Comparison of ENCODE assay signal across 16 cellular contexts in genomic region chr7:108299251-108300014, GRCh38.
A peak's percentile ranks its signal among the peaks of the same experiment; 100 is the strongest.
DNase-seq lines count a peak whose midpoint lies in the region; ATAC-seq and TF ChIP-seq lines count a peak whose summit lies in the region.
"Had no signal": no experiment of that assay in that cellular context is flagged by ENCODE, and none has a peak within 500 bp of the region (broad histone marks: within the 10 kb centered on the region; RNA-seq: fewer than 3 reads in every experiment).

No MANE protein-coding gene starts in this region.

- H3K4me1 ChIP-seq in Caco-2 (peaks cover 11% of the 10 kb centered on the region), adrenal gland (replicated peaks in 1 of 2) (peaks cover 16 to 17% of the 10 kb centered on the region in 2 donors)
- H3K4me1 ChIP-seq: right atrium auricular region had no signal

- TF ChIP-seq POLR2A in adrenal gland (IDR thresholded peaks at IDR 0.05), result no peak

- H3K36me3 Mint-ChIP-seq in Caco-2 (ENCODE audit: insufficient read depth, unreplicated experiment), result peaks cover 18% of the 10 kb centered on the region

- peak overlapping the region in 3 of 5 donors; percentile 37 to 80 (median 65) for H3K27ac ChIP-seq in adrenal gland
- H3K27ac ChIP-seq: BLaER1 treated with 17β-estradiol and CSF1 and Interleukin-3, amounts not matched to agents 10 nM and 100 nM; right atrium auricular region had no signal

- H3K36me3 ChIP-seq in Caco-2 (ENCODE audit: control insufficient read depth, insufficient read depth, low read length) (no peaks in the 10 kb centered on the region), adrenal gland (replicated peaks in 1 of 2) (no peaks in the 10 kb centered on the region)
- H3K36me3 ChIP-seq: BLaER1 treated with 17β-estradiol and CSF1 and Interleukin-3, amounts not matched to agents 10 nM and 100 nM; right atrium auricular region had no signal

- no peaks in the 10 kb centered on the region for H3K9me3 Mint-ChIP-seq in Caco-2 (ENCODE audit: unreplicated experiment)
- H3K9me3 Mint-ChIP-seq: activated naive CD4-positive, alpha-beta T cell treated with anti-CD3 and anti-CD28 coated beads for 36 hours had no signal

- DNase-seq in Caco-2, result peak in 1 of 2 experiments; percentile 40
- peak; percentile 88 for DNase-seq in HT-29 (ENCODE audit: low spot score)
- peak in 2 of 7 donors; percentile 25 for DNase-seq in adrenal gland
- peak; percentile 85 for DNase-seq in kidney tubule cell (ENCODE audit: low spot score)
- DNase-seq in effector CD4-positive, alpha-beta T cell, result no peak
- no peak for DNase-seq in SKM-1 treated with dmso at 0.1 percent for 144 hours (lab: John Stamatoyannopoulos, UW; ENCODE audit: unreplicated experiment)
- DNase-seq in NCI-H524 treated with DMSO at 0.1 percent for 48 hours (lab: John Stamatoyannopoulos, UW), result no peak
- DNase-seq: activated CD8-positive, alpha-beta memory T cell treated with anti-CD3 and anti-CD28 coated beads for 24 hours; activated naive CD4-positive, alpha-beta T cell treated with anti-CD3 and anti-CD28 coated beads for 36 hours; GF-D8; NCI-H2107; stimulated activated CD4-positive, alpha-beta T cell treated with anti-CD3 and anti-CD28 coated beads, Interleukin-4, amount 100 ng/mL, for 4 hours; stimulated activated naive CD4-positive, alpha-beta T cell treated with Interleukin-2 at 50 U/mL for 16 hours had no signal

- CTCF ChIA-PET in Caco-2 (lab: Charles Lee), result no interaction called here

- H3K27me3 ChIP-seq in Caco-2 (replicated peaks; ENCODE audit: control insufficient read depth, insufficient read depth, low read length) (no peaks in the 10 kb centered on the region), adrenal gland (no peaks in the 10 kb centered on the region)
- H3K27me3 ChIP-seq: BLaER1 treated with 17β-estradiol and CSF1 and Interleukin-3, amounts not matched to agents 10 nM and 100 nM; right atrium auricular region had no signal

- intact Hi-C loops in Caco-2 (cut with micrococcal nuclease; ENCODE audit: unreplicated experiment) (loop anchor here (2.0 kb wide), 1 partner anchor 41 kb away; no protein-coding TSS in a partner anchor), adrenal gland (cut with DNase I) (no loop called here)

- no TSS peak for BruUV-seq in Caco-2 (replicated peaks; lab: Mats Ljungman, UMichigan)

- 38 to 50% (median 43%) methylated on average over 8 of the region's 8 CpGs for WGBS in adrenal gland, 4 donors

- H3K4me1 Mint-ChIP-seq in Caco-2 (ENCODE audit: low read depth, unreplicated experiment), result peaks cover 32% of the 10 kb centered on the region

- no peak for ATAC-seq in GM18868 (IDR thresholded peaks at IDR 0.05; ENCODE audit: unreplicated experiment)

- peak overlapping the region; percentile 48 for H3K4me3 Mint-ChIP-seq in Caco-2 (ENCODE audit: unreplicated experiment)
- H3K4me3 Mint-ChIP-seq: activated naive CD4-positive, alpha-beta T cell treated with anti-CD3 and anti-CD28 coated beads for 36 hours had no signal

- no peaks in the 10 kb centered on the region for H3K9me3 ChIP-seq in Caco-2
- H3K9me3 ChIP-seq in adrenal gland (replicated peaks in 1 of 3), result no peaks in the 10 kb centered on the region
- H3K9me3 ChIP-seq: BLaER1 treated with 17β-estradiol and CSF1 and Interleukin-3, amounts not matched to agents 10 nM and 100 nM; right atrium auricular region had no signal

- TF ChIP-seq CTCF in Caco-2 (IDR thresholded peaks at IDR 0.05; ENCODE audit: insufficient read depth in 1 of 2, low read depth in 1 of 2, low read length in 1 of 2, severe bottlenecking in 1 of 2, unreplicated experiment in 1 of 2), result no peak
- TF ChIP-seq CTCF in adrenal gland (IDR thresholded peaks at IDR 0.05), result no peak

- POLR2A ChIA-PET in Caco-2 (lab: Charles Lee), result interaction anchor here (0.7 kb wide), 2 partner anchors 64 to 270 kb away, joined by 3 to 9 read pairs; no protein-coding TSS in a partner anchor

- peak overlapping the region; percentile 82 for H3K27ac Mint-ChIP-seq in Caco-2 (ENCODE audit: unreplicated experiment)
- H3K27ac Mint-ChIP-seq: activated naive CD4-positive, alpha-beta T cell treated with anti-CD3 and anti-CD28 coated beads for 36 hours had no signal

- H3K4me3 ChIP-seq in Caco-2 (ENCODE audit: low read depth, low read length) (no peak overlapping the region), adrenal gland (no peak overlapping the region)
- H3K4me3 ChIP-seq: BLaER1 treated with 17β-estradiol and CSF1 and Interleukin-3, amounts not matched to agents 10 nM and 100 nM; right atrium auricular region had no signal

- no peaks in the 10 kb centered on the region for H3K27me3 Mint-ChIP-seq in Caco-2 (ENCODE audit: insufficient read depth, unreplicated experiment)

Comparison
In these comparisons a context has a peak if more than half of its experiments do, and no peak if none do; other contexts are left out.
1. DNase-seq: peak in HT-29 (single experiment) and kidney tubule cell (single experiment); none in effector CD4-positive, alpha-beta T cell (single experiment), SKM-1 treated with dmso at 0.1 percent for 144 hours (single experiment) and NCI-H524 treated with DMSO at 0.1 percent for 48 hours (single experiment).